1 cellular context compared by ENCODE assay signal in the genomic region with DNA sequence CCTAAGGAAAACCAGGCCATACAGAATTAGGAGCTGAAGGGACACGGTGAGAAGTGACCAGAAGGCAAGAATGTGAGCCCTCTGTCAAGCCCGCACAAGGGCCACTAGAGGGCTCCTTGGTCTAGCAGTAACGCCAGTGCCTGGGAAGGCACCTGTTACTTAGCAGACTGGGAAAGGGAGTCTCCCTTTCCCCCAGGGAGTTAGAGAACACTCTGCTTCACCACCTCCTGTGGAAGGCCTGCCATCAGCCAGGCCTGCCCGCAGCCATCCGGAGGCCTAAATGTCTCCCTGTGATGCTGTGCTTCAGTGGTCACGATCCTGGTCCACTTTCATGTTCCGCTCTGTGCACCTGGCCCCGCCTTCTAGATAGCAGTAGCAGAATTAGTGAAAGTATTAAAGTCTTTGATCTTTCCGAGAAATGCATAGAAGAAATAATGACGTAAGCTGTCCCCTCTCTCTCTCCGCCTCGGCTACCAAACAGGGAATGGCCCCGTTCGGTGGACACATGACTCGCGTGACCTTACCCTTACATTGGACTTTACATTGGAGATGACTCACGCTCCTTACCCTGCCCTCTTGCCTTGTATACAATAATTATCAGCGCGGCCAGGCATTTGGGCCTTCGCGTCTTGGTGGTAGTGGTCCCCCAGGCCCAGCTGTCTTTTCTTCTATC.
TF ChIP-seq lines count a peak whose summit lies in the region.

No MANE protein-coding gene starts in this region.

TF ChIP-seq in GM12878, 131 proteins besides CTCF, POLR2A, EP300 and RAD21 (continued from another document):
- TF ChIP-seq, protein P1, sequence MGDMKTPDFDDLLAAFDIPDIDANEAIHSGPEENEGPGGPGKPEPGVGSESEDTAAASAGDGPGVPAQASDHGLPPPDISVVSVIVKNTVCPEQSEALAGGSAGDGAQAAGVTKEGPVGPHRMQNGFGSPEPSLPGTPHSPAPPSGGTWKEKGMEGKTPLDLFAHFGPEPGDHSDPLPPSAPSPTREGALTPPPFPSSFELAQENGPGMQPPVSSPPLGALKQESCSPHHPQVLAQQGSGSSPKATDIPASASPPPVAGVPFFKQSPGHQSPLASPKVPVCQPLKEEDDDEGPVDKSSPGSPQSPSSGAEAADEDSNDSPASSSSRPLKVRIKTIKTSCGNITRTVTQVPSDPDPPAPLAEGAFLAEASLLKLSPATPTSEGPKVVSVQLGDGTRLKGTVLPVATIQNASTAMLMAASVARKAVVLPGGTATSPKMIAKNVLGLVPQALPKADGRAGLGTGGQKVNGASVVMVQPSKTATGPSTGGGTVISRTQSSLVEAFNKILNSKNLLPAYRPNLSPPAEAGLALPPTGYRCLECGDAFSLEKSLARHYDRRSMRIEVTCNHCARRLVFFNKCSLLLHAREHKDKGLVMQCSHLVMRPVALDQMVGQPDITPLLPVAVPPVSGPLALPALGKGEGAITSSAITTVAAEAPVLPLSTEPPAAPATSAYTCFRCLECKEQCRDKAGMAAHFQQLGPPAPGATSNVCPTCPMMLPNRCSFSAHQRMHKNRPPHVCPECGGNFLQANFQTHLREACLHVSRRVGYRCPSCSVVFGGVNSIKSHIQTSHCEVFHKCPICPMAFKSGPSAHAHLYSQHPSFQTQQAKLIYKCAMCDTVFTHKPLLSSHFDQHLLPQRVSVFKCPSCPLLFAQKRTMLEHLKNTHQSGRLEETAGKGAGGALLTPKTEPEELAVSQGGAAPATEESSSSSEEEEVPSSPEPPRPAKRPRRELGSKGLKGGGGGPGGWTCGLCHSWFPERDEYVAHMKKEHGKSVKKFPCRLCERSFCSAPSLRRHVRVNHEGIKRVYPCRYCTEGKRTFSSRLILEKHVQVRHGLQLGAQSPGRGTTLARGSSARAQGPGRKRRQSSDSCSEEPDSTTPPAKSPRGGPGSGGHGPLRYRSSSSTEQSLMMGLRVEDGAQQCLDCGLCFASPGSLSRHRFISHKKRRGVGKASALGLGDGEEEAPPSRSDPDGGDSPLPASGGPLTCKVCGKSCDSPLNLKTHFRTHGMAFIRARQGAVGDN (IDR thresholded peaks at IDR 0.05), result no peak
- no peak for TF ChIP-seq HDAC2 (IDR thresholded peaks at IDR 0.05)
- no peak for TF ChIP-seq CBX3 (IDR thresholded peaks at IDR 0.05; ENCODE audit: borderline replicate concordance, low read depth)
- no peak for TF ChIP-seq EZH2 (IDR thresholded peaks at IDR 0.05; ENCODE audit: borderline replicate concordance, control insufficient read depth, low read depth, low read length)
